8 cellular contexts compared by ENCODE assay signal in the genomic region with DNA sequence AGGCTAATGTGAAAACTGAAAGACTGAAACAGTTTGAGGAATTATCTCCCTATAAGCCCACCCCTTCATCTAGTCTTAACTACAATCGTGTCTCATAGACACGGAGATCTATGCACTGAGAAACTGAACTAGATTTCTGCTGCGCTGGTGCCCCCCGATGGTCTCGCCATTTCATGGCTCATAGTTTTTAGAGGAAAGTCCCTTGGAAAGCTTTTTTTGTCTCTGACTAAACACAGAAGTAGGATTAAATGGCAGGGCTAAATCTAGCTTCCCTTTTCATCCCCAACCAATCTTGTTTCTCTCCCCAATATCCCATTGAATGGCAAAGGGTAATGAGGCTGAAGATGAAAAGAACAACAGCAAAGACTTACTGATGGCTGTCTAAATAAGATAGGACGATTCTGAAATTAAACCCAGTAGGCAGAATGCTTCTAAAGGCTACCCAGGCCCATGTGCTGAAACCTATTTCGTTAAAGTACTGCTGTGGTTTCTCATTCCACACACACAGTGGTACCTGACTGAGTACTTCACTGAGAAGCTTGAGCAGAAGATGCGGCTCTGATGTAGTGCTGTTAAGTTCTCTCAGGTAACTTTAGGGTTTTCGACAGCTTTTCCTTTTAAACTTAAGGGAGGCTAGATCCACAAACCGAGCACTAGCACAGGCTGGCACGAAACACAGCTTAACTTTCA.
A peak's percentile ranks its signal among the peaks of the same experiment; 100 is the strongest.
DNase-seq lines count a peak whose midpoint lies in the region; ATAC-seq and TF ChIP-seq lines count a peak whose summit lies in the region.

No MANE protein-coding gene starts in this region.

- ATAC-seq in GM19043 (IDR thresholded peaks at IDR 0.05; ENCODE audit: low read depth, unreplicated experiment): peak; percentile 51
- peak; percentile 42 for ATAC-seq in activated CD8-positive, alpha-beta memory T cell treated with anti-CD3 and anti-CD28 coated beads, Interleukin-2, amount 10 ng/mL, durations not matched to agents 7 days and 5 days

- no peaks in the 10 kb centered on the region for H3K36me3 ChIP-seq in MM.1S (replicated peaks; ENCODE audit: insufficient read depth, low read length)

- no peak overlapping the region for H2AFZ ChIP-seq in MM.1S (ENCODE audit: low read length)

- H3K4me2 ChIP-seq in MM.1S (ENCODE audit: low read depth, low read length): no peak overlapping the region

- H3K4me3 Mint-ChIP-seq in activated CD8-positive, alpha-beta memory T cell treated with anti-CD3 and anti-CD28 coated beads, Interleukin-2, amount 10 ng/mL, durations not matched to agents 7 days and 5 days: no peak overlapping the region

- peak; percentile 32 for DNase-seq in AG10803 (ENCODE audit: low read depth)
- peak; percentile 15 for DNase-seq in MM.1S
- DNase-seq in activated CD8-positive, alpha-beta memory T cell treated with anti-CD3 and anti-CD28 coated beads, Interleukin-2, amount 10 ng/mL, durations not matched to agents 7 days and 5 days: peak; percentile 64
- peak; percentile 67 for DNase-seq in fibroblast of pulmonary artery (ENCODE audit: low read depth)
- peak; percentile 49 for DNase-seq in smooth muscle cell of the brain vasculature (ENCODE audit: low read depth, low spot score)
- no peak for DNase-seq in NCI-H1436 (lab: John Stamatoyannopoulos, UW)
- DNase-seq in NCI-H1105 treated with DMSO at 0.1 percent for 48 hours (lab: John Stamatoyannopoulos, UW): no peak

- H3K27ac Mint-ChIP-seq in activated CD8-positive, alpha-beta memory T cell treated with anti-CD3 and anti-CD28 coated beads, Interleukin-2, amount 10 ng/mL, durations not matched to agents 7 days and 5 days: no peak overlapping the region

- no peaks in the 10 kb centered on the region for H3K27me3 ChIP-seq in MM.1S (replicated peaks; ENCODE audit: insufficient read depth, low read length)

- TF ChIP-seq CTCF in AG10803 (conservative IDR thresholded peaks at IDR 0.05; ENCODE audit: low read length): peak; percentile 47
- peak; percentile 39 for TF ChIP-seq CTCF in MM.1S (IDR thresholded peaks at IDR 0.05; ENCODE audit: low read length)
- peak; percentile 54 for TF ChIP-seq CTCF in fibroblast of pulmonary artery (IDR thresholded peaks at IDR 0.05; ENCODE audit: low read length, missing control alignments)

- H3K9me3 ChIP-seq in MM.1S (replicated peaks; ENCODE audit: insufficient read depth, low read length): no peaks in the 10 kb centered on the region

- peaks cover 3% of the 10 kb centered on the region for H3K27me3 Mint-ChIP-seq in activated CD8-positive, alpha-beta memory T cell treated with anti-CD3 and anti-CD28 coated beads, Interleukin-2, amount 10 ng/mL, durations not matched to agents 7 days and 5 days

- no peaks in the 10 kb centered on the region for H3K4me1 ChIP-seq in MM.1S (ENCODE audit: low read length)

- H3K4me1 Mint-ChIP-seq in activated CD8-positive, alpha-beta memory T cell treated with anti-CD3 and anti-CD28 coated beads, Interleukin-2, amount 10 ng/mL, durations not matched to agents 7 days and 5 days: peaks cover 11% of the 10 kb centered on the region

- no peaks in the 10 kb centered on the region for H4K20me1 ChIP-seq in MM.1S (ENCODE audit: insufficient read depth, low read length)

- no peak overlapping the region for H3K4me3 ChIP-seq in AG10803 (ENCODE audit: low read length)
- no peak overlapping the region for H3K4me3 ChIP-seq in MM.1S (ENCODE audit: low read length)
- no peak overlapping the region for H3K4me3 ChIP-seq in fibroblast of pulmonary artery (replicated peaks; ENCODE audit: low read depth, low read length)

- H3K79me2 ChIP-seq in MM.1S (ENCODE audit: low read length): no peaks in the 10 kb centered on the region

- H3K27ac ChIP-seq in MM.1S (ENCODE audit: low read length): no peak overlapping the region

- CTCF ChIA-PET in activated CD8-positive, alpha-beta memory T cell treated with anti-CD3 and anti-CD28 coated beads, Interleukin-2, amount 10 ng/mL, durations not matched to agents 7 days and 5 days (lab: Charles Lee): interaction anchor here (0.8 to 3.4 kb wide), 10 partner anchors 9 to 740 kb away, joined by 3 to 17 read pairs (median 4); no protein-coding TSS in a partner anchor

- H3K9ac ChIP-seq in MM.1S (ENCODE audit: low read length): no peak overlapping the region

- no peaks in the 10 kb centered on the region for H3F3A ChIP-seq in MM.1S (ENCODE audit: insufficient read depth, low read length)

- no peaks in the 10 kb centered on the region for H3K36me3 Mint-ChIP-seq in activated CD8-positive, alpha-beta memory T cell treated with anti-CD3 and anti-CD28 coated beads, Interleukin-2, amount 10 ng/mL, durations not matched to agents 7 days and 5 days

- H3K9me3 Mint-ChIP-seq in activated CD8-positive, alpha-beta memory T cell treated with anti-CD3 and anti-CD28 coated beads, Interleukin-2, amount 10 ng/mL, durations not matched to agents 7 days and 5 days (ENCODE audit: low read depth): no peaks in the 10 kb centered on the region

- no peaks in the 10 kb centered on the region for H3K9me2 ChIP-seq in MM.1S (replicated peaks; ENCODE audit: insufficient read depth, low read length)

Comparison
In these comparisons a context has a peak if more than half of its experiments do, and no peak if none do; other contexts are left out.
1. DNase-seq: peak in AG10803 (single experiment), MM.1S (single experiment), activated CD8-positive, alpha-beta memory T cell treated with anti-CD3 and anti-CD28 coated beads, Interleukin-2, amount 10 ng/mL, durations not matched to agents 7 days and 5 days (single experiment), fibroblast of pulmonary artery (single experiment) and smooth muscle cell of the brain vasculature (single experiment); none in NCI-H1436 (single experiment) and NCI-H1105 treated with DMSO at 0.1 percent for 48 hours (single experiment).
2. Peak in every context shown above with its lines, with median percentiles within 50 percentile points of each other: CTCF ChIP-seq.